In genomic region chr12:49338830-49339463, GRCh38 we compare ENCODE assay signal across 16 cellular contexts. TPM values are rescaled to one million over a fixed set of nuclear protein-coding genes. Genes with fewer than 3 reads are reported as not detected.
A peak's percentile ranks its signal among the peaks of the same experiment; 100 is the strongest.
DNase-seq lines count a peak whose midpoint lies in the region; ATAC-seq and TF ChIP-seq lines count a peak whose summit lies in the region.
"Had no signal": no experiment of that assay in that cellular context is flagged by ENCODE, and none has a peak within 500 bp of the region (broad histone marks: within the 10 kb centered on the region; RNA-seq: fewer than 3 reads in every experiment).

No MANE protein-coding gene starts in this region.

- no peak overlapping the region for H2AFZ ChIP-seq in neuron (ENCODE audit: low read depth, low read length)

- no peak overlapping the region for H3K27ac ChIP-seq in HEK293 (ENCODE audit: extremely low read depth, low read depth, low read length)
- no peak overlapping the region for H3K27ac ChIP-seq in uterus

- H3K9me3 ChIP-seq in HEK293 (ENCODE audit: control insufficient read depth, insufficient read depth, low read depth, low read length), result no peaks in the 10 kb centered on the region
- H3K9me3 ChIP-seq in neuron (ENCODE audit: low read length), result peaks cover 3% of the 10 kb centered on the region
- no peaks in the 10 kb centered on the region for H3K9me3 ChIP-seq in uterus

- intact Hi-C loops in uterus (cut with DNase I; ENCODE audit: low total_unique reads), result loop anchor here (10.0 kb wide), 1 partner anchor 176 kb away; no protein-coding TSS in a partner anchor

- H3K4me1 ChIP-seq in HEK293 (ENCODE audit: control insufficient read depth, insufficient read depth, low read length) (peaks cover 9% of the 10 kb centered on the region; the same call in 1 of the 2 replicates), neuron (ENCODE audit: insufficient read depth, low read length) (peaks cover 60% of the 10 kb centered on the region), uterus (peaks cover 0 to 9% of the 10 kb centered on the region in 2 donors)

- H3K9me3 Mint-ChIP-seq in glutamatergic neuron (ENCODE audit: unreplicated experiment) (peaks cover 14% of the 10 kb centered on the region), type B pancreatic cell (no peaks in the 10 kb centered on the region)

- POLR2A ChIA-PET in HEK293 (lab: Yijun Ruan, JAX), result interaction anchor here (0.8 to 8.2 kb wide), 3 partner anchors 9 to 16 kb away, joined by 3 to 82 read pairs (median 6); partner anchors contain the start of gene TROAP

- H3K27ac Mint-ChIP-seq in glutamatergic neuron (ENCODE audit: unreplicated experiment) (no peak overlapping the region), type B pancreatic cell (peak overlapping the region; percentile 36)

- CTCF ChIA-PET in HEK293 (lab: Yijun Ruan, JAX), result interaction anchor here (0.7 to 11.4 kb wide), 10 partner anchors 8 to 176 kb away, joined by 3 to 185 read pairs (median 6); partner anchors contain the start of genes DNAJC22, PRPH, SPATS2 and TROAP

- no peak for DNase-seq in glutamatergic neuron
- no peak for DNase-seq in type B pancreatic cell (ENCODE audit: extremely low spot score, unreplicated experiment)
- DNase-seq in uterus, result no peak
- no peak for DNase-seq in activated CD8-positive, alpha-beta memory T cell treated with anti-CD3 and anti-CD28 coated beads, Interleukin-2, amount 50 U/mL, for 4 hours
- DNase-seq: ACHN, GF-D8, GOT3, KG1, NCI-H1092 treated with DMSO at 0.1 percent for 48 hours, NCI-H187, NCI-H774, SIG-M5 had no signal

- H3K4me1 Mint-ChIP-seq in glutamatergic neuron (ENCODE audit: low read depth, unreplicated experiment), result peaks cover 35% of the 10 kb centered on the region
- H3K4me1 Mint-ChIP-seq in type B pancreatic cell (ENCODE audit: unreplicated experiment), result peaks cover 39% of the 10 kb centered on the region

- H3K4me3 ChIP-seq in HEK293 (ENCODE audit: low read depth, low read length) (no peak overlapping the region), neuron (ENCODE audit: low read length) (peak overlapping the region; percentile 18), uterus (no peak overlapping the region)

- H3K27me3 ChIP-seq in neuron (ENCODE audit: insufficient read depth, low read length) (peaks cover 55% of the 10 kb centered on the region), uterus (peaks cover 15 to 16% of the 10 kb centered on the region in 2 donors)

- no peaks in the 10 kb centered on the region for H3K36me3 Mint-ChIP-seq in glutamatergic neuron (ENCODE audit: unreplicated experiment)
- peaks cover 4% of the 10 kb centered on the region for H3K36me3 Mint-ChIP-seq in type B pancreatic cell

- TF ChIP-seq CTCF in HEK293 (tag by site-specific recombination; IDR thresholded peaks at IDR 0.05) (no peak), glutamatergic neuron (IDR thresholded peaks at IDR 0.05; ENCODE audit: partially characterized antibody, unreplicated experiment) (no peak), type B pancreatic cell (conservative IDR thresholded peaks at IDR 0.05) (no peak), uterus (IDR thresholded peaks at IDR 0.05) (no peak)

- ATAC-seq in HG03342 (IDR thresholded peaks at IDR 0.05; ENCODE audit: unreplicated experiment), result no peak

- H3K36me3 ChIP-seq in HEK293 (ENCODE audit: control insufficient read depth in 2 of 2, insufficient read depth in 1 of 2, low read length in 2 of 2) (no peaks in the 10 kb centered on the region), neuron (ENCODE audit: insufficient read depth, low read length) (no peaks in the 10 kb centered on the region), uterus (no peaks in the 10 kb centered on the region)

- H3K27me3 Mint-ChIP-seq in glutamatergic neuron (ENCODE audit: unreplicated experiment), result peaks cover 41% of the 10 kb centered on the region
- peaks cover 87% of the 10 kb centered on the region for H3K27me3 Mint-ChIP-seq in type B pancreatic cell

- peak overlapping the region; percentile 11 for H3K4me3 Mint-ChIP-seq in glutamatergic neuron (ENCODE audit: unreplicated experiment)
- H3K4me3 Mint-ChIP-seq in type B pancreatic cell, result peak overlapping the region; percentile 45

- no peak for TF ChIP-seq POLR2A in uterus (IDR thresholded peaks at IDR 0.05)

TF ChIP-seq in HEK293, 187 proteins besides CTCF, POLR2A, EP300 and RAD21 (continues in another document):
- TF ChIP-seq SP7 (tag by site-specific recombination; IDR thresholded peaks at IDR 0.05), result no peak
- TF ChIP-seq ZNF555 (tag by site-specific recombination; conservative IDR thresholded peaks at IDR 0.05), result no peak
- TF ChIP-seq PBX3 (CRISPR knock-in tag; IDR thresholded peaks at IDR 0.05), result no peak
- 0 out of 2 replicates have a peak, but pooled peaks have one; percentile 28 for TF ChIP-seq ZNF366 (tag by site-specific recombination; conservative IDR thresholded peaks at IDR 0.05)
- no peak for TF ChIP-seq ZNF239 (tag by site-specific recombination; IDR thresholded peaks at IDR 0.05)
- TF ChIP-seq ZNF530 (tag by site-specific recombination; IDR thresholded peaks at IDR 0.05; ENCODE audit: low read depth), result no peak
- TF ChIP-seq ZBTB17 (tag by site-specific recombination; IDR thresholded peaks at IDR 0.05), result peak; percentile 48; the same call in 1 of the 2 replicates
- TF ChIP-seq ZSCAN5A (tag by site-specific recombination; IDR thresholded peaks at IDR 0.05), result no peak
- no peak for TF ChIP-seq OSR2 (tag by site-specific recombination; IDR thresholded peaks at IDR 0.05)
- TF ChIP-seq ZNF48 (tag by site-specific recombination; IDR thresholded peaks at IDR 0.05), result no peak
- no peak for TF ChIP-seq ZNF549 (tag by site-specific recombination; IDR thresholded peaks at IDR 0.05)
- no peak for TF ChIP-seq ZFP69B (tag by site-specific recombination; IDR thresholded peaks at IDR 0.05)
- TF ChIP-seq ZNF76 (tag by site-specific recombination; IDR thresholded peaks at IDR 0.05; ENCODE audit: borderline replicate concordance, low read depth), result no peak
- TF ChIP-seq ZNF398 (tag by site-specific recombination; IDR thresholded peaks at IDR 0.05), result peak; percentile 78
- TF ChIP-seq FEZF1 (tag by site-specific recombination; IDR thresholded peaks at IDR 0.05), result no peak
- TF ChIP-seq ZNF248 (tag by site-specific recombination; IDR thresholded peaks at IDR 0.05), result no peak
- TF ChIP-seq MZF1 (tag by site-specific recombination; IDR thresholded peaks at IDR 0.05; ENCODE audit: borderline replicate concordance), result no peak
- TF ChIP-seq ZNF664 (tag by site-specific recombination; IDR thresholded peaks at IDR 0.05), result no peak
- 0 out of 2 replicates have a peak, but pooled peaks have one; percentile 25 for TF ChIP-seq ZNF335 (tag by site-specific recombination; conservative IDR thresholded peaks at IDR 0.05)
- no peak for TF ChIP-seq ZNF169 (tag by site-specific recombination; IDR thresholded peaks at IDR 0.05)

RNA-seq across cellular contexts. Expression of gene C1QL4, which starts 2.0 kb away (rescaled TPM):
- 4.8 TPM for total RNA-seq in glutamatergic neuron (ENCODE audit: unreplicated experiment)
- 0.17 and 1.2 TPM in 2 replicates for total RNA-seq in type B pancreatic cell (ENCODE audit: low replicate concordance)
- 1 to 10 TPM in 1 of 4 donors, not detected in 3; 1.7 TPM for total RNA-seq in uterus
- total RNA-seq: MCF 10A had no signal

RNA-seq across cellular contexts. Expression of gene DNAJC22, which starts 7.7 kb away (rescaled TPM):
- total RNA-seq in glutamatergic neuron (ENCODE audit: unreplicated experiment), result 4.5 TPM
- total RNA-seq in type B pancreatic cell (ENCODE audit: low replicate concordance), result 3.6 and 5.0 TPM in 2 replicates
- total RNA-seq in uterus, result 1 to 10 TPM in 1 of 4 donors, not detected in 3; 4.5 TPM

RNA-seq across cellular contexts. Expression of gene TROAP, which starts 15.9 kb away (rescaled TPM):
- total RNA-seq in glutamatergic neuron (ENCODE audit: unreplicated experiment) (11.7 TPM), type B pancreatic cell (ENCODE audit: low replicate concordance) (21.7 and 66.3 TPM in 2 replicates), uterus (10 to 100 TPM in 1 of 4 donors, 1 to 10 TPM in 1, not detected in 2; 1.8 to 10.2 TPM)

RNA-seq across cellular contexts. Expression of gene SPATS2, which starts 28.3 kb away (rescaled TPM):
- total RNA-seq in glutamatergic neuron (ENCODE audit: unreplicated experiment) (43.9 TPM), type B pancreatic cell (ENCODE audit: low replicate concordance) (32.0 and 40.3 TPM in 2 replicates), uterus (10 to 100 TPM in 2 of 4 donors, 1 to 10 TPM in 2; 3.3 to 46.0 (median 16.0) TPM)

RNA-seq across cellular contexts. Expression of gene PRPH, which starts 44.0 kb away (rescaled TPM):
- total RNA-seq in glutamatergic neuron (ENCODE audit: unreplicated experiment) (2,189 TPM), type B pancreatic cell (ENCODE audit: low replicate concordance) (1.8 and 7.3 TPM in 2 replicates), uterus (1 to 10 TPM in 2 of 4 donors, not detected in 2; 4.7 to 5.6 TPM)
